Comparison of ENCODE assay signal across 1 cellular context in genomic region chr5:90899014-90899604, GRCh38.
TF ChIP-seq lines count a peak whose summit lies in the region.

No MANE protein-coding gene starts in this region.

TF ChIP-seq in HepG2, 621 proteins besides CTCF, POLR2A, EP300 and RAD21 (continued from another document and continues in another):
- TF ChIP-seq, protein P1, sequence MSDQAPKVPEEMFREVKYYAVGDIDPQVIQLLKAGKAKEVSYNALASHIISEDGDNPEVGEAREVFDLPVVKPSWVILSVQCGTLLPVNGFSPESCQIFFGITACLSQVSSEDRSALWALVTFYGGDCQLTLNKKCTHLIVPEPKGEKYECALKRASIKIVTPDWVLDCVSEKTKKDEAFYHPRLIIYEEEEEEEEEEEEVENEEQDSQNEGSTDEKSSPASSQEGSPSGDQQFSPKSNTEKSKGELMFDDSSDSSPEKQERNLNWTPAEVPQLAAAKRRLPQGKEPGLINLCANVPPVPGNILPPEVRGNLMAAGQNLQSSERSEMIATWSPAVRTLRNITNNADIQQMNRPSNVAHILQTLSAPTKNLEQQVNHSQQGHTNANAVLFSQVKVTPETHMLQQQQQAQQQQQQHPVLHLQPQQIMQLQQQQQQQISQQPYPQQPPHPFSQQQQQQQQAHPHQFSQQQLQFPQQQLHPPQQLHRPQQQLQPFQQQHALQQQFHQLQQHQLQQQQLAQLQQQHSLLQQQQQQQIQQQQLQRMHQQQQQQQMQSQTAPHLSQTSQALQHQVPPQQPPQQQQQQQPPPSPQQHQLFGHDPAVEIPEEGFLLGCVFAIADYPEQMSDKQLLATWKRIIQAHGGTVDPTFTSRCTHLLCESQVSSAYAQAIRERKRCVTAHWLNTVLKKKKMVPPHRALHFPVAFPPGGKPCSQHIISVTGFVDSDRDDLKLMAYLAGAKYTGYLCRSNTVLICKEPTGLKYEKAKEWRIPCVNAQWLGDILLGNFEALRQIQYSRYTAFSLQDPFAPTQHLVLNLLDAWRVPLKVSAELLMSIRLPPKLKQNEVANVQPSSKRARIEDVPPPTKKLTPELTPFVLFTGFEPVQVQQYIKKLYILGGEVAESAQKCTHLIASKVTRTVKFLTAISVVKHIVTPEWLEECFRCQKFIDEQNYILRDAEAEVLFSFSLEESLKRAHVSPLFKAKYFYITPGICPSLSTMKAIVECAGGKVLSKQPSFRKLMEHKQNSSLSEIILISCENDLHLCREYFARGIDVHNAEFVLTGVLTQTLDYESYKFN (CRISPR knock-in tag; conservative IDR thresholded peaks at IDR 0.05) = peak; percentile 87
- TF ChIP-seq EZH2 (conservative IDR thresholded peaks at IDR 0.05; ENCODE audit: low read depth, low read length) = no peak
- TF ChIP-seq CERS6 (CRISPR knock-in tag; IDR thresholded peaks at IDR 0.05) = no peak
- no peak for TF ChIP-seq REXO4 (CRISPR knock-in tag; IDR thresholded peaks at IDR 0.05; ENCODE audit: borderline replicate concordance)
- TF ChIP-seq ZNF580 (CRISPR knock-in tag; IDR thresholded peaks at IDR 0.05; ENCODE audit: borderline replicate concordance, low read depth) = no peak; the same call in 1 of the 2 replicates
- TF ChIP-seq, protein P2, sequence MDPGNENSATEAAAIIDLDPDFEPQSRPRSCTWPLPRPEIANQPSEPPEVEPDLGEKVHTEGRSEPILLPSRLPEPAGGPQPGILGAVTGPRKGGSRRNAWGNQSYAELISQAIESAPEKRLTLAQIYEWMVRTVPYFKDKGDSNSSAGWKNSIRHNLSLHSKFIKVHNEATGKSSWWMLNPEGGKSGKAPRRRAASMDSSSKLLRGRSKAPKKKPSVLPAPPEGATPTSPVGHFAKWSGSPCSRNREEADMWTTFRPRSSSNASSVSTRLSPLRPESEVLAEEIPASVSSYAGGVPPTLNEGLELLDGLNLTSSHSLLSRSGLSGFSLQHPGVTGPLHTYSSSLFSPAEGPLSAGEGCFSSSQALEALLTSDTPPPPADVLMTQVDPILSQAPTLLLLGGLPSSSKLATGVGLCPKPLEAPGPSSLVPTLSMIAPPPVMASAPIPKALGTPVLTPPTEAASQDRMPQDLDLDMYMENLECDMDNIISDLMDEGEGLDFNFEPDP (CRISPR knock-in tag; conservative IDR thresholded peaks at IDR 0.05) = no peak
- TF ChIP-seq ZNF510 (CRISPR knock-in tag; IDR thresholded peaks at IDR 0.05; ENCODE audit: low read depth) = no peak
- no peak for TF ChIP-seq TOPORS (CRISPR knock-in tag; IDR thresholded peaks at IDR 0.05)
- TF ChIP-seq YEATS2 (CRISPR knock-in tag; IDR thresholded peaks at IDR 0.05; ENCODE audit: borderline replicate concordance) = no peak
- peak; percentile 48; the same call in 1 of the 2 replicates for TF ChIP-seq MEF2D (CRISPR knock-in tag; IDR thresholded peaks at IDR 0.05)
- no peak for TF ChIP-seq HOXD1 (CRISPR knock-in tag; IDR thresholded peaks at IDR 0.05)
- TF ChIP-seq ZNF891 (CRISPR knock-in tag; IDR thresholded peaks at IDR 0.05) = no peak
- no peak for TF ChIP-seq ZNF326 (CRISPR knock-in tag; IDR thresholded peaks at IDR 0.05; ENCODE audit: borderline replicate concordance)
- TF ChIP-seq NFIB (CRISPR knock-in tag; IDR thresholded peaks at IDR 0.05; ENCODE audit: borderline replicate concordance) = no peak
- TF ChIP-seq ZBTB20 (CRISPR knock-in tag; IDR thresholded peaks at IDR 0.05; ENCODE audit: borderline replicate concordance, low read depth) = no peak
- no peak for TF ChIP-seq ZFP36L1 (CRISPR knock-in tag; IDR thresholded peaks at IDR 0.05)
- no peak for TF ChIP-seq GZF1 (CRISPR knock-in tag; IDR thresholded peaks at IDR 0.05)
- TF ChIP-seq ZNF34 (CRISPR knock-in tag; IDR thresholded peaks at IDR 0.05; ENCODE audit: borderline replicate concordance) = no peak
- TF ChIP-seq LCORL (IDR thresholded peaks at IDR 0.05) = no peak
- peak; percentile 89 for TF ChIP-seq LCORL (CRISPR knock-in tag; IDR thresholded peaks at IDR 0.05)
- no peak for TF ChIP-seq ZMYM3 (CRISPR knock-in tag; IDR thresholded peaks at IDR 0.05)
- TF ChIP-seq ZKSCAN5 (CRISPR knock-in tag; IDR thresholded peaks at IDR 0.05) = no peak
- TF ChIP-seq, protein P3, sequence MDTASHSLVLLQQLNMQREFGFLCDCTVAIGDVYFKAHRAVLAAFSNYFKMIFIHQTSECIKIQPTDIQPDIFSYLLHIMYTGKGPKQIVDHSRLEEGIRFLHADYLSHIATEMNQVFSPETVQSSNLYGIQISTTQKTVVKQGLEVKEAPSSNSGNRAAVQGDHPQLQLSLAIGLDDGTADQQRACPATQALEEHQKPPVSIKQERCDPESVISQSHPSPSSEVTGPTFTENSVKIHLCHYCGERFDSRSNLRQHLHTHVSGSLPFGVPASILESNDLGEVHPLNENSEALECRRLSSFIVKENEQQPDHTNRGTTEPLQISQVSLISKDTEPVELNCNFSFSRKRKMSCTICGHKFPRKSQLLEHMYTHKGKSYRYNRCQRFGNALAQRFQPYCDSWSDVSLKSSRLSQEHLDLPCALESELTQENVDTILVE (CRISPR knock-in tag; IDR thresholded peaks at IDR 0.05) = no peak
- TF ChIP-seq KAT7 (CRISPR knock-in tag; IDR thresholded peaks at IDR 0.05; ENCODE audit: borderline replicate concordance) = no peak; the same call in 1 of the 2 replicates
- 0 out of 2 replicates have a peak, but pooled peaks have one; percentile 56 for TF ChIP-seq ZNF792 (CRISPR knock-in tag; IDR thresholded peaks at IDR 0.05)
- TF ChIP-seq GATAD1 (CRISPR knock-in tag; IDR thresholded peaks at IDR 0.05) = no peak
- no peak for TF ChIP-seq ZNF816 (CRISPR knock-in tag; IDR thresholded peaks at IDR 0.05; ENCODE audit: borderline replicate concordance)
- TF ChIP-seq ZNF512 (CRISPR knock-in tag; IDR thresholded peaks at IDR 0.05) = no peak
- TF ChIP-seq GTF3A (CRISPR knock-in tag; conservative IDR thresholded peaks at IDR 0.05) = no peak
- TF ChIP-seq ZNF589 (CRISPR knock-in tag; conservative IDR thresholded peaks at IDR 0.05) = no peak
- TF ChIP-seq EEA1 (CRISPR knock-in tag; IDR thresholded peaks at IDR 0.05; ENCODE audit: borderline replicate concordance) = no peak
- no peak for TF ChIP-seq MXI1 (IDR thresholded peaks at IDR 0.05; ENCODE audit: borderline replicate concordance, low read depth, low read length)
- TF ChIP-seq ZNF350 (CRISPR knock-in tag; IDR thresholded peaks at IDR 0.05; ENCODE audit: borderline replicate concordance, low read depth) = no peak
- no peak for TF ChIP-seq ATRX (CRISPR knock-in tag; IDR thresholded peaks at IDR 0.05; ENCODE audit: borderline replicate concordance)
- no peak for TF ChIP-seq ZFP62 (CRISPR knock-in tag; IDR thresholded peaks at IDR 0.05)
- TF ChIP-seq HMG20A (CRISPR knock-in tag; IDR thresholded peaks at IDR 0.05; ENCODE audit: borderline replicate concordance) = peak; percentile 46; the same call in 1 of the 2 replicates
- no peak for TF ChIP-seq KLF16 (CRISPR knock-in tag; IDR thresholded peaks at IDR 0.05)
- TF ChIP-seq TFAP4 (IDR thresholded peaks at IDR 0.05; ENCODE audit: borderline replicate concordance, low read depth) = no peak
- TF ChIP-seq ZNF484 (CRISPR knock-in tag; IDR thresholded peaks at IDR 0.05; ENCODE audit: borderline replicate concordance, low read depth) = no peak
- TF ChIP-seq, protein P4, sequence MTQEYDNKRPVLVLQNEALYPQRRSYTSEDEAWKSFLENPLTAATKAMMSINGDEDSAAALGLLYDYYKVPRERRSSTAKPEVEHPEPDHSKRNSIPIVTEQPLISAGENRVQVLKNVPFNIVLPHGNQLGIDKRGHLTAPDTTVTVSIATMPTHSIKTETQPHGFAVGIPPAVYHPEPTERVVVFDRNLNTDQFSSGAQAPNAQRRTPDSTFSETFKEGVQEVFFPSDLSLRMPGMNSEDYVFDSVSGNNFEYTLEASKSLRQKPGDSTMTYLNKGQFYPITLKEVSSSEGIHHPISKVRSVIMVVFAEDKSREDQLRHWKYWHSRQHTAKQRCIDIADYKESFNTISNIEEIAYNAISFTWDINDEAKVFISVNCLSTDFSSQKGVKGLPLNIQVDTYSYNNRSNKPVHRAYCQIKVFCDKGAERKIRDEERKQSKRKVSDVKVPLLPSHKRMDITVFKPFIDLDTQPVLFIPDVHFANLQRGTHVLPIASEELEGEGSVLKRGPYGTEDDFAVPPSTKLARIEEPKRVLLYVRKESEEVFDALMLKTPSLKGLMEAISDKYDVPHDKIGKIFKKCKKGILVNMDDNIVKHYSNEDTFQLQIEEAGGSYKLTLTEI (CRISPR knock-in tag; conservative IDR thresholded peaks at IDR 0.05) = no peak
- no peak for TF ChIP-seq ZNF574 (CRISPR knock-in tag; IDR thresholded peaks at IDR 0.05)
- no peak for TF ChIP-seq MIER2 (CRISPR knock-in tag; IDR thresholded peaks at IDR 0.05)
- TF ChIP-seq ELF4 (CRISPR knock-in tag; IDR thresholded peaks at IDR 0.05; ENCODE audit: borderline replicate concordance) = no peak
- TF ChIP-seq ZNF280D (CRISPR knock-in tag; IDR thresholded peaks at IDR 0.05) = 0 out of 2 replicates have a peak, but pooled peaks have one; percentile 1
- TF ChIP-seq SRY (CRISPR knock-in tag; IDR thresholded peaks at IDR 0.05) = no peak
- peak; percentile 65; the same call in 1 of the 2 replicates for TF ChIP-seq ZNF784 (CRISPR knock-in tag; IDR thresholded peaks at IDR 0.05; ENCODE audit: borderline replicate concordance)
- peak; percentile 13; the same call in 1 of the 2 replicates for TF ChIP-seq ZNF12 (CRISPR knock-in tag; IDR thresholded peaks at IDR 0.05)
- TF ChIP-seq CC2D1A (CRISPR knock-in tag; IDR thresholded peaks at IDR 0.05) = no peak
